8 cellular contexts compared by ENCODE assay signal in the genomic region with DNA sequence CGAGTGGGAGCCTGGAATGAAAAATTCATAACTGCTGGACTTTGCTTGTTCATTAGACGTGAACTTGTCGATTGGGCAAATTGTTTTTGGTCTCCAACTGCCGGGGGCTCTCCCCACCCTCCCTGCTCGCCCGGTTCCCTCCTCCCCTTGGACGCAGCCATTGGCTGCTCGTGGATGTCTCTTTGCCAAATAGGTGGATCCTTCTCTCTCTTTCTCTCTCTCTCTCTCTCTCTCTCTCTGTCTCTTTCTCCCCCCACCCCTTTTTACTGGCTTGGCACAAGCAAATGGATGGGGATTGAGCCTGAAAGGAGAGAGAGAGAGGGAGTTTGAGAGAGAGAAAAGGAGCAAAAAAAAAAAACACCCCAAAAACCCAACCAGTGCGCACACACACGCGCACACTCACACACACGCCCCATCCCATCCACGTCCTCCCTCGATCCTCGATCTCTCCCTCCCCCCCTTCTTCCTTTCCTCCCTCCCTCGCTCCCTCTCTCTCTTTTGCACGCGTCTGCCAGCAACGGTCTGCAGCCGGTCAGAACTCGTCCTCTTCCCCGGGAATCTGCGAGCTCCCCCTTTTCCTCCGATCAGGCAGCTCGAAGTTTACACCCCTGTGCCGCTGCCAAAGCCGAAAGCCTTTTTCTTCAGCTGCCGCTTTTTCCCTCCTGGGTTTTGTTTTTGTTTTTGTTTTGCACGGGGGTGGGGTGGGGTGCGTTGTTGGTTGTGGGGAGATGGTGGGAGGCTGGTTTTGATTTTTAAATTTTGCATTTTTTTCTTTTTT. TPM values are rescaled to one million over a fixed set of nuclear protein-coding genes. Genes with fewer than 3 reads are reported as not detected.
DNase-seq lines count a peak whose midpoint lies in the region; TF ChIP-seq lines count a peak whose summit lies in the region.

No MANE protein-coding gene starts in this region.

- H3K27ac ChIP-seq in parathyroid adenoma: peak overlapping the region; percentile 29

- peak overlapping the region; percentile 43 for H3K4me3 ChIP-seq in parathyroid adenoma (ENCODE audit: low read depth, low read length)

- H3K9me3 Mint-ChIP-seq in activated CD4-positive, alpha-beta T cell treated with anti-CD3 and anti-CD28 coated beads, Interleukin-2, amount 10 ng/mL, durations not matched to agents 7 days and 5 days: no peaks in the 10 kb centered on the region
- no peaks in the 10 kb centered on the region for H3K9me3 Mint-ChIP-seq in activated naive CD8-positive, alpha-beta T cell (ENCODE audit: low read depth)
- peaks cover 13% of the 10 kb centered on the region for H3K9me3 Mint-ChIP-seq in glutamatergic neuron (ENCODE audit: unreplicated experiment)

- H3K4me2 ChIP-seq in parathyroid adenoma (ENCODE audit: low read length): peak overlapping the region; percentile 75

- POLR2A ChIA-PET in activated CD4-positive, alpha-beta T cell treated with anti-CD3 and anti-CD28 coated beads, Interleukin-2, amount 10 ng/mL, durations not matched to agents 7 days and 5 days (lab: Charles Lee): no interaction called here

- peaks cover 24% of the 10 kb centered on the region for H3K4me1 Mint-ChIP-seq in activated CD4-positive, alpha-beta T cell treated with anti-CD3 and anti-CD28 coated beads, Interleukin-2, amount 10 ng/mL, durations not matched to agents 7 days and 5 days
- H3K4me1 Mint-ChIP-seq in activated naive CD8-positive, alpha-beta T cell (ENCODE audit: low read depth): peaks cover 26% of the 10 kb centered on the region
- peaks cover 36% of the 10 kb centered on the region for H3K4me1 Mint-ChIP-seq in glutamatergic neuron (ENCODE audit: low read depth, unreplicated experiment)

- no peak for DNase-seq in activated CD4-positive, alpha-beta T cell treated with anti-CD3 and anti-CD28 coated beads, Interleukin-2, amount 10 ng/mL, durations not matched to agents 7 days and 5 days
- no peak for DNase-seq in activated CD4-positive, alpha-beta T cell treated with anti-CD3 and anti-CD28 coated beads for 1 hour
- DNase-seq in NCI-H1694 treated with DMSO at 0.1 percent for 48 hours (lab: John Stamatoyannopoulos, UW) (peak; percentile 87), glutamatergic neuron (no peak), NCI-H2081 (lab: John Stamatoyannopoulos, UW) (no peak), OCI-M2 (lab: John Stamatoyannopoulos, UW; ENCODE audit: unreplicated experiment) (no peak)

- no peaks in the 10 kb centered on the region for H3K36me3 Mint-ChIP-seq in activated CD4-positive, alpha-beta T cell treated with anti-CD3 and anti-CD28 coated beads, Interleukin-2, amount 10 ng/mL, durations not matched to agents 7 days and 5 days (ENCODE audit: low read depth)
- H3K36me3 Mint-ChIP-seq in activated naive CD8-positive, alpha-beta T cell: peaks cover 17% of the 10 kb centered on the region
- H3K36me3 Mint-ChIP-seq in glutamatergic neuron (ENCODE audit: unreplicated experiment): no peaks in the 10 kb centered on the region

- no peak overlapping the region for H3K27ac Mint-ChIP-seq in activated CD4-positive, alpha-beta T cell treated with anti-CD3 and anti-CD28 coated beads, Interleukin-2, amount 10 ng/mL, durations not matched to agents 7 days and 5 days
- no peak overlapping the region for H3K27ac Mint-ChIP-seq in activated naive CD8-positive, alpha-beta T cell
- peak overlapping the region; percentile 49 for H3K27ac Mint-ChIP-seq in glutamatergic neuron (ENCODE audit: unreplicated experiment)

- H2AFZ ChIP-seq in parathyroid adenoma: no peak overlapping the region

- H3K27me3 Mint-ChIP-seq in activated CD4-positive, alpha-beta T cell treated with anti-CD3 and anti-CD28 coated beads, Interleukin-2, amount 10 ng/mL, durations not matched to agents 7 days and 5 days: peaks cover 41% of the 10 kb centered on the region
- peaks cover 10% of the 10 kb centered on the region for H3K27me3 Mint-ChIP-seq in activated naive CD8-positive, alpha-beta T cell
- peaks cover 32% of the 10 kb centered on the region for H3K27me3 Mint-ChIP-seq in glutamatergic neuron (ENCODE audit: unreplicated experiment)

- no peak for TF ChIP-seq CTCF in glutamatergic neuron (IDR thresholded peaks at IDR 0.05; ENCODE audit: partially characterized antibody, unreplicated experiment)
- no peak for TF ChIP-seq CTCF in parathyroid adenoma (IDR thresholded peaks at IDR 0.05)

- peak overlapping the region; percentile 56 for H3K4me3 Mint-ChIP-seq in activated CD4-positive, alpha-beta T cell treated with anti-CD3 and anti-CD28 coated beads, Interleukin-2, amount 10 ng/mL, durations not matched to agents 7 days and 5 days
- peak overlapping the region; percentile 61 for H3K4me3 Mint-ChIP-seq in activated naive CD8-positive, alpha-beta T cell
- H3K4me3 Mint-ChIP-seq in glutamatergic neuron (ENCODE audit: unreplicated experiment): peak overlapping the region; percentile 76

- no peaks in the 10 kb centered on the region for H3K4me1 ChIP-seq in parathyroid adenoma

- H3K9me3 ChIP-seq in parathyroid adenoma (ENCODE audit: control insufficient read depth, low read length): no peaks in the 10 kb centered on the region

- no peaks in the 10 kb centered on the region for H3K36me3 ChIP-seq in parathyroid adenoma (ENCODE audit: control insufficient read depth, insufficient read depth, low read length)

- no peaks in the 10 kb centered on the region for H3K79me2 ChIP-seq in parathyroid adenoma

- no peaks in the 10 kb centered on the region for H3K27me3 ChIP-seq in parathyroid adenoma (ENCODE audit: control insufficient read depth, insufficient read depth, low read length)

- H3K9ac ChIP-seq in parathyroid adenoma: no peak overlapping the region

- CTCF ChIA-PET in activated CD4-positive, alpha-beta T cell treated with anti-CD3 and anti-CD28 coated beads, Interleukin-2, amount 10 ng/mL, durations not matched to agents 7 days and 5 days (lab: Charles Lee): interaction anchor here (0.6 to 1.3 kb wide), 2 partner anchors 47 to 1482 kb away, joined by 3 to 5 read pairs; no protein-coding TSS in a partner anchor

RNA-seq across cellular contexts. Expression of gene NFIX, which starts 27.8 kb away (rescaled TPM):
- total RNA-seq in activated CD4-positive, alpha-beta T cell treated with anti-CD3 and anti-CD28 coated beads, Interleukin-2, amount 10 ng/mL, durations not matched to agents 7 days and 5 days: 1 to 10 TPM; 1.2 to 1.5 TPM
- 2.4 TPM for total RNA-seq in glutamatergic neuron (ENCODE audit: unreplicated experiment)

RNA-seq across cellular contexts. Expression of gene DAND5, which starts 53.7 kb away (rescaled TPM):
- under 1 TPM; 0.15 to 0.20 TPM for total RNA-seq in activated CD4-positive, alpha-beta T cell treated with anti-CD3 and anti-CD28 coated beads, Interleukin-2, amount 10 ng/mL, durations not matched to agents 7 days and 5 days
- 0.44 TPM for total RNA-seq in glutamatergic neuron (ENCODE audit: unreplicated experiment)
